Comparison of ENCODE assay signal across 25 cellular contexts in the genomic region with DNA sequence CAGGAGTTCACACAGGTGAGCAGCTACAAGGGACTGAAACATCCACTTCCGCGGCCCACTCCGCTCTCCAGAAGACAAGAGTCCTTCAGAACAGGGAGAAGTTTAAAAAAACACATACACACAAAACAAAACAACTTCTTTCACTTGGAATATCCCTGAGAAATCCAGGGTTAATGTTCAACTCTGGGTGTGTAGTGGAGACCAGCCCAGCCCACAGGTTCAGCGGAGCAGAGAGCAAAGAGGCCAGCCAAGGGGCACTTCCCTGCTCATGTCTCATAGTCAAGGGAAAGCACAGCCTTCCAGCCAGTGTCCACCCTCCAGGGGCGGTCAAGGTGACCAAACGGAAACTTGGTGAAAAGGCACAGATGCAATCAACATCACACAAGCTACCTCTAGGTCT. TPM values are rescaled to one million over a fixed set of nuclear protein-coding genes. Genes with fewer than 3 reads are reported as not detected.
DNase-seq lines count a peak whose midpoint lies in the region; ATAC-seq and TF ChIP-seq lines count a peak whose summit lies in the region.
"Had no signal": no experiment of that assay in that cellular context is flagged by ENCODE, and none has a peak within 500 bp of the region (broad histone marks: within the 10 kb centered on the region; RNA-seq: fewer than 3 reads in every experiment).

No MANE protein-coding gene starts in this region.

- no peak for ATAC-seq in GM18870 (IDR thresholded peaks at IDR 0.05; ENCODE audit: unreplicated experiment)
- ATAC-seq: activated naive CD8-positive, alpha-beta T cell treated with anti-CD3 and anti-CD28 coated beads, Interleukin-2, amount 50 U/mL, for 24 hours; activated T-cell treated with anti-CD3 and anti-CD28 coated beads, Interleukin-2, amount 50 U/mL, for 4 hours; GM12878; Panc1 had no signal

- H3K23ac ChIP-seq in mesendoderm (ENCODE audit: low read length), result no peak overlapping the region

- peak overlapping the region; percentile 30 for H3K27ac Mint-ChIP-seq in type B pancreatic cell
- H3K27ac Mint-ChIP-seq: activated CD4-positive, alpha-beta T cell treated with anti-CD3 and anti-CD28 coated beads, Interleukin-2, amount 10 ng/mL, durations not matched to agents 24 days and 14 days; activated naive CD8-positive, alpha-beta T cell treated with anti-CD3 and anti-CD28 coated beads, Interleukin-2, amount 50 U/mL, for 24 hours; memory B cell; naive B cell had no signal

- H3K4me1 ChIP-seq in Peyer's patch (peaks cover 0 to 9% (median 0%) of the 10 kb centered on the region in 4 donors), mesendoderm (ENCODE audit: control insufficient read depth, low read depth, low read length) (no peaks in the 10 kb centered on the region), vagina (no peaks in the 10 kb centered on the region)

- no peaks in the 10 kb centered on the region for H3K36me3 Mint-ChIP-seq in type B pancreatic cell
- H3K36me3 Mint-ChIP-seq: memory B cell, naive B cell had no signal

- H3K27me3 ChIP-seq in Peyer's patch (no peaks in the 10 kb centered on the region), mesendoderm (ENCODE audit: insufficient read depth, low read length, poor library complexity) (no peaks in the 10 kb centered on the region), vagina (no peaks in the 10 kb centered on the region), H7 (ENCODE audit: control insufficient read depth, insufficient read depth, low read length) (no peaks in the 10 kb centered on the region)

- no peak overlapping the region for H4K8ac ChIP-seq in mesendoderm (ENCODE audit: low read depth, low read length)

- no peak overlapping the region for H2BK120ac ChIP-seq in mesendoderm (ENCODE audit: low read depth, low read length)

- H3K18ac ChIP-seq in mesendoderm (ENCODE audit: low read length), result no peak overlapping the region

- H3K4me3 Mint-ChIP-seq in type B pancreatic cell, result peak overlapping the region; percentile 40
- H3K4me3 Mint-ChIP-seq: activated CD4-positive, alpha-beta T cell treated with anti-CD3 and anti-CD28 coated beads, Interleukin-2, amount 10 ng/mL, durations not matched to agents 24 days and 14 days; activated naive CD8-positive, alpha-beta T cell treated with anti-CD3 and anti-CD28 coated beads, Interleukin-2, amount 50 U/mL, for 24 hours; activated T-cell treated with anti-CD3 and anti-CD28 coated beads, Interleukin-2, amount 50 U/mL, for 4 hours; memory B cell; naive B cell had no signal

- DNase-seq in Peyer's patch (peak in 2 of 3 donors; percentile 69 to 83), kidney tubule cell (ENCODE audit: low spot score) (peak; percentile 87), mucosa of gallbladder (ENCODE audit: low spot score) (peak; percentile 47), type B pancreatic cell (ENCODE audit: extremely low spot score, unreplicated experiment) (no peak), mesendoderm (no peak), vagina (ENCODE audit: extremely low spot score in 2 of 2) (no peak), H7 (no peak)
- DNase-seq: activated CD4-positive, alpha-beta T cell treated with anti-CD3 and anti-CD28 coated beads, Interleukin-2, amount 10 ng/mL, durations not matched to agents 24 days and 14 days; activated naive CD8-positive, alpha-beta T cell treated with anti-CD3 and anti-CD28 coated beads, Interleukin-2, amount 50 U/mL, for 24 hours; activated T-cell treated with anti-CD3 and anti-CD28 coated beads, Interleukin-2, amount 50 U/mL, for 4 hours; Calu3; naive B cell; NCI-H1105 treated with DMSO at 0.1 percent for 48 hours; NCI-H2029; NCI-H69; occipital lobe; SIG-M5; stimulated activated CD4-positive, alpha-beta T cell treated with anti-CD3 and anti-CD28 coated beads, Interleukin-2, amount 100 ng/mL, for 24 hours; T-helper 9 cell had no signal

- peaks cover 4% of the 10 kb centered on the region for H3K9me3 Mint-ChIP-seq in type B pancreatic cell
- H3K9me3 Mint-ChIP-seq: activated CD4-positive, alpha-beta T cell treated with anti-CD3 and anti-CD28 coated beads, Interleukin-2, amount 10 ng/mL, durations not matched to agents 24 days and 14 days; activated naive CD8-positive, alpha-beta T cell treated with anti-CD3 and anti-CD28 coated beads, Interleukin-2, amount 50 U/mL, for 24 hours; memory B cell had no signal

- TF ChIP-seq POLR2A in Peyer's patch (IDR thresholded peaks at IDR 0.05) (no peak), vagina (IDR thresholded peaks at IDR 0.05) (no peak)

- H3K36me3 ChIP-seq in Peyer's patch, result no peaks in the 10 kb centered on the region
- no peaks in the 10 kb centered on the region for H3K36me3 ChIP-seq in mesendoderm (ENCODE audit: control insufficient read depth, insufficient read depth, low read length)
- no peaks in the 10 kb centered on the region for H3K36me3 ChIP-seq in vagina
- H3K36me3 ChIP-seq in H7 (replicated peaks; ENCODE audit: control insufficient read depth, insufficient read depth, low read length), result no peaks in the 10 kb centered on the region

- H3K56ac ChIP-seq in mesendoderm (ENCODE audit: low read length), result no peak overlapping the region

- H2BK15ac ChIP-seq in mesendoderm (replicated peaks; ENCODE audit: low read depth), result no peak overlapping the region

- H3K27ac ChIP-seq in Peyer's patch (peak overlapping the region in 2 of 4 donors; percentile 39 to 75), mesendoderm (ENCODE audit: low read depth, low read length) (no peak overlapping the region), vagina (no peak overlapping the region)
- H3K27ac ChIP-seq: C4-2B, VCaP had no signal

- H3K4me1 Mint-ChIP-seq in type B pancreatic cell (ENCODE audit: unreplicated experiment), result peaks cover 15% of the 10 kb centered on the region
- H3K4me1 Mint-ChIP-seq: activated CD4-positive, alpha-beta T cell treated with anti-CD3 and anti-CD28 coated beads, Interleukin-2, amount 10 ng/mL, durations not matched to agents 24 days and 14 days; activated naive CD8-positive, alpha-beta T cell treated with anti-CD3 and anti-CD28 coated beads, Interleukin-2, amount 50 U/mL, for 24 hours; memory B cell; naive B cell had no signal

- intact Hi-C loops in vagina (cut with DNase I), result no loop called here

- whole genome bisulfite sequencing in mesendoderm (ENCODE audit: extremely low coverage, insufficient coverage, low lambda C conversion rate), result no CpG with 5 or more reads among the region's 6 CpGs

- no peak overlapping the region for H2BK5ac ChIP-seq in mesendoderm (ENCODE audit: low read length)

- H3K4me2 ChIP-seq in mesendoderm (ENCODE audit: low read length), result no peak overlapping the region

- H3K9me3 ChIP-seq in Peyer's patch (no peaks in the 10 kb centered on the region), vagina (no peaks in the 10 kb centered on the region)

- H3K79me1 ChIP-seq in mesendoderm (ENCODE audit: low read length), result no peaks in the 10 kb centered on the region

- H3K27me3 Mint-ChIP-seq in type B pancreatic cell, result no peaks in the 10 kb centered on the region
- H3K27me3 Mint-ChIP-seq: activated CD4-positive, alpha-beta T cell treated with anti-CD3 and anti-CD28 coated beads, Interleukin-2, amount 10 ng/mL, durations not matched to agents 24 days and 14 days; activated naive CD8-positive, alpha-beta T cell treated with anti-CD3 and anti-CD28 coated beads, Interleukin-2, amount 50 U/mL, for 24 hours; memory B cell had no signal

- peak overlapping the region in 1 of 4 donors; percentile 28 for H3K4me3 ChIP-seq in Peyer's patch
- H3K4me3 ChIP-seq in mesendoderm (ENCODE audit: low read length), result no peak overlapping the region
- no peak overlapping the region for H3K4me3 ChIP-seq in vagina
- no peak overlapping the region for H3K4me3 ChIP-seq in H7 (ENCODE audit: insufficient read depth, low read depth, low read length)
- H3K4me3 ChIP-seq: GM12878 had no signal

- TF ChIP-seq CTCF in Peyer's patch (IDR thresholded peaks at IDR 0.05), result no peak
- no peak for TF ChIP-seq CTCF in type B pancreatic cell (conservative IDR thresholded peaks at IDR 0.05)
- no peak for TF ChIP-seq CTCF in vagina (IDR thresholded peaks at IDR 0.05)

- H3K9ac ChIP-seq in mesendoderm (ENCODE audit: low read length), result no peak overlapping the region

- H3K4ac ChIP-seq in mesendoderm (ENCODE audit: low read depth, low read length), result no peak overlapping the region

- H3K79me2 ChIP-seq in mesendoderm (ENCODE audit: control insufficient read depth, insufficient read depth, low read length), result no peaks in the 10 kb centered on the region

- H2AK5ac ChIP-seq in mesendoderm (ENCODE audit: low read length), result no peak overlapping the region

- H4K5ac ChIP-seq in mesendoderm (ENCODE audit: low read length), result no peak overlapping the region

RNA-seq across cellular contexts. Expression of a gene that starts 41.6 kb away (rescaled TPM):
- 1 to 10 TPM; 4.6 to 8.6 (median 7.9) TPM for total RNA-seq in Peyer's patch
- total RNA-seq in mucosa of gallbladder, result 13.7 TPM
- 62.0 and 99.3 TPM in 2 replicates for total RNA-seq in type B pancreatic cell (ENCODE audit: low replicate concordance)
- 3.4 TPM for polyA plus RNA-seq in mesendoderm (2013, experiment 1 of 2)
- polyA plus RNA-seq in mesendoderm (2013, experiment 2 of 2), result 2.8 TPM
- total RNA-seq in vagina, result 52.3 TPM
- total RNA-seq in H7 (2014; rRNA removed; shearing (Covaris generic)), result 11.5 and 15.7 TPM in 2 replicates
- total RNA-seq: activated CD4-positive, alpha-beta T cell treated with anti-CD3 and anti-CD28 coated beads, Interleukin-2, amount 10 ng/mL, durations not matched to agents 24 days and 14 days had no signal

Comparison
In these comparisons a context has a peak if more than half of its experiments do, and no peak if none do; other contexts are left out.
1. DNase-seq: peak in Peyer's patch (2 of 3), kidney tubule cell (single experiment) and mucosa of gallbladder (single experiment); none in type B pancreatic cell (single experiment), mesendoderm (single experiment), vagina (0 of 2) and H7 (single experiment).